ENCODE assay signal across 8 cellular contexts in genomic region chr12:113965951-113966797, GRCh38. TPM values are rescaled to one million over a fixed set of nuclear protein-coding genes. Genes with fewer than 3 reads are reported as not detected.
DNase-seq lines count a peak whose midpoint lies in the region; ATAC-seq and TF ChIP-seq lines count a peak whose summit lies in the region.

RBM19 (minus strand) TSS chr12:113966325; CDS start chr12:113966227, 98 bp downstream.

- H3K36me3 Mint-ChIP-seq in activated B cell treated with CpG ODN at 0.5 μM for 24 hours (ENCODE audit: low read depth) (peaks cover 35% of the 10 kb centered on the region), immature natural killer cell (peaks cover 3 to 13% (median 8%) of the 10 kb centered on the region in 3 donors)

- H3K9me3 Mint-ChIP-seq in activated B cell treated with CpG ODN at 0.5 μM for 24 hours (no peaks in the 10 kb centered on the region), immature natural killer cell (no peaks in the 10 kb centered on the region)

- peak within 1 kb of the TSS; percentile 94 for H3K4me3 ChIP-seq in AG10803 (ENCODE audit: low read length)

- intact Hi-C loops in activated B cell treated with CpG ODN at 0.5 μM for 24 hours (cut with micrococcal nuclease): loop anchor here (1.0 to 2.0 kb wide), 4 partner anchors 542 to 1949 kb away; partner anchors contain the start of genes PLBD2 and SLC8B1

- H3K4me3 Mint-ChIP-seq in activated B cell treated with CpG ODN at 0.5 μM for 24 hours: peak within 1 kb of the TSS; percentile 100
- peak within 1 kb of the TSS; percentile 96 to 100 (median 99) for H3K4me3 Mint-ChIP-seq in immature natural killer cell

- peak; percentile 96 for DNase-seq in AG10803 (ENCODE audit: low read depth)
- peak; percentile 98 for DNase-seq in NCI-H345 (lab: John Stamatoyannopoulos, UW)
- peak; percentile 90 for DNase-seq in activated B cell treated with CpG ODN at 0.5 μM for 24 hours
- DNase-seq in caudate nucleus (lab: John Stamatoyannopoulos, UW): peak; percentile 59 to 99 (median 97)
- DNase-seq in immature natural killer cell: peak; percentile 97 to 98 (median 98)
- peak; percentile 98 for DNase-seq in smooth muscle cell of the brain vasculature (ENCODE audit: low read depth, low spot score)

- CTCF ChIA-PET in activated B cell treated with CpG ODN at 0.5 μM for 24 hours (lab: Charles Lee): interaction anchor here (1.3 to 1.5 kb wide), 3 partner anchors 14 to 1952 kb away, joined by 5 to 20 read pairs (median 5); no protein-coding TSS in a partner anchor

- POLR2A ChIA-PET in activated B cell treated with CpG ODN at 0.5 μM for 24 hours (lab: Charles Lee): interaction anchor here (1.0 kb wide), 1 partner anchor 8 kb away, joined by 3 read pairs; no protein-coding TSS in a partner anchor

- peak; percentile 84 for TF ChIP-seq CTCF in AG10803 (conservative IDR thresholded peaks at IDR 0.05; ENCODE audit: low read length)
- TF ChIP-seq CTCF in activated B cell treated with CpG ODN at 0.5 μM for 24 hours (IDR thresholded peaks at IDR 0.05): peak; percentile 54

- peaks cover 44% of the 10 kb centered on the region for H3K4me1 Mint-ChIP-seq in activated B cell treated with CpG ODN at 0.5 μM for 24 hours
- H3K4me1 Mint-ChIP-seq in immature natural killer cell: peaks cover 29 to 42% of the 10 kb centered on the region in 2 donors

- peak; percentile 93 for ATAC-seq in GM19023 (IDR thresholded peaks at IDR 0.05; ENCODE audit: unreplicated experiment)
- ATAC-seq in HG03280 (IDR thresholded peaks at IDR 0.05; ENCODE audit: unreplicated experiment): peak; percentile 97
- ATAC-seq in activated B cell treated with CpG ODN at 0.5 μM for 24 hours (ENCODE audit: low read depth): peak; percentile 98

- H3K27ac ChIP-seq in caudate nucleus (ENCODE audit: low read depth, low read length): peak within 1 kb of the TSS; percentile 2

- H3K27ac Mint-ChIP-seq in activated B cell treated with CpG ODN at 0.5 μM for 24 hours (peak within 1 kb of the TSS; percentile 95), immature natural killer cell (peak within 1 kb of the TSS; percentile 88 to 96 (median 94))

- H3K27me3 Mint-ChIP-seq in activated B cell treated with CpG ODN at 0.5 μM for 24 hours (peaks cover 6% of the 10 kb centered on the region), immature natural killer cell (ENCODE audit: low read depth in 3 of 3) (peaks cover 7 to 8% (median 8%) of the 10 kb centered on the region in 3 donors)

RNA-seq across cellular contexts. Expression of gene RBM19, which starts in this region (rescaled TPM):
- 77.0 and 79.9 TPM in 2 replicates for total RNA-seq in activated B cell treated with CpG ODN at 0.5 μM for 24 hours
- polyA plus RNA-seq in immature natural killer cell: 10 to 100 TPM in 1 of 3 donors, 1 to 10 TPM in 1, under 1 TPM in 1; 0.27 to 16.7 (median 4.8) TPM

Comparison
In these comparisons a context has a peak if more than half of its experiments do, and no peak if none do; other contexts are left out.
1. Peak in every context shown above with its lines: DNase-seq, ATAC-seq, H3K4me3 ChIP-seq and H3K27ac ChIP-seq.